7 cellular contexts compared by ENCODE assay signal in genomic region chr5:94086635-94087034, GRCh38.
DNase-seq lines count a peak whose midpoint lies in the region; TF ChIP-seq lines count a peak whose summit lies in the region.
"Not testable (repeated sequence)": the region's sequence is repeated elsewhere in the genome, so short reads cannot be mapped to it uniquely, and the experiment has no call there.

No MANE protein-coding gene starts in this region.

- not testable (repeated sequence) for H3K4me1 Mint-ChIP-seq in HFFc6 (ENCODE audit: low read depth); chondrocyte (ENCODE audit: low read depth)

- H3K4ac ChIP-seq in mesendoderm (ENCODE audit: low read depth, low read length), result not testable (repeated sequence)

- H3K56ac ChIP-seq in mesendoderm (ENCODE audit: low read length), result not testable (repeated sequence)

- H2BK15ac ChIP-seq in mesendoderm (replicated peaks; ENCODE audit: low read depth), result not testable (repeated sequence)

- not testable (repeated sequence) for H3K27ac Mint-ChIP-seq in HFFc6; chondrocyte (ENCODE audit: unreplicated experiment)

- H3K9me3 Mint-ChIP-seq in HFFc6; chondrocyte (ENCODE audit: low read depth): not testable (repeated sequence)

- not testable (repeated sequence) for H3K18ac ChIP-seq in mesendoderm (ENCODE audit: low read length)

- peak; percentile 45 for TF ChIP-seq RAD21 in SK-N-SH (IDR thresholded peaks at IDR 0.05; ENCODE audit: low read length)

- not testable (repeated sequence) for H3K36me3 Mint-ChIP-seq in HFFc6 (ENCODE audit: low read depth); chondrocyte (ENCODE audit: low read depth)

- WGBS in SK-N-SH (ENCODE audit: low lambda C conversion rate), result 94% methylated on average over 8 of the region's 8 CpGs
- WGBS in mesendoderm (ENCODE audit: extremely low coverage, insufficient coverage, low lambda C conversion rate), result no CpG with 5 or more reads among the region's 8 CpGs

- H3K79me2 ChIP-seq in DOHH2 (ENCODE audit: control insufficient read depth, low read length); mesendoderm (ENCODE audit: control insufficient read depth, insufficient read depth, low read length): not testable (repeated sequence)
- H3K79me2 ChIP-seq in SK-N-SH (ENCODE audit: insufficient read depth), result peaks cover 14% of the 10 kb centered on the region; the same call in 1 of the 2 replicates

- not testable (repeated sequence) for H3F3A ChIP-seq in DOHH2 (ENCODE audit: control insufficient read depth, insufficient read depth); SK-N-SH (replicated peaks; ENCODE audit: insufficient read depth)

- H3K27me3 Mint-ChIP-seq in HFFc6 (ENCODE audit: insufficient read depth); chondrocyte (ENCODE audit: low read depth): not testable (repeated sequence)

- not testable (repeated sequence) for H3K27me3 ChIP-seq in DOHH2 (ENCODE audit: control insufficient read depth, low read length); SK-N-SH (ENCODE audit: insufficient read depth); mesendoderm (ENCODE audit: insufficient read depth, low read length, poor library complexity)

- not testable (repeated sequence) for H3K79me1 ChIP-seq in mesendoderm (ENCODE audit: low read length)

- not testable (repeated sequence) for DNase-seq in HFFc6; SK-N-SH; chondrocyte (ENCODE audit: low spot score)
- DNase-seq in NCI-H460 (ENCODE audit: extremely low read depth, low read depth) (peak; percentile 16), fibroblast of villous mesenchyme (ENCODE audit: low read depth) (peak; percentile 12), mesendoderm (peak; percentile 48)

- H3K27ac ChIP-seq in DOHH2 (ENCODE audit: low read depth, low read length); SK-N-SH (ENCODE audit: low read depth in 2 of 2, low read length in 1 of 2); mesendoderm (ENCODE audit: low read depth, low read length): not testable (repeated sequence)

- H3K36me3 ChIP-seq in DOHH2 (ENCODE audit: control insufficient read depth, low read length); SK-N-SH (replicated peaks in 1 of 2; ENCODE audit: control insufficient read depth in 1 of 2, insufficient read depth in 2 of 2, low read length in 1 of 2); mesendoderm (ENCODE audit: control insufficient read depth, insufficient read depth, low read length): not testable (repeated sequence)

- TF ChIP-seq CTCF in DOHH2 (IDR thresholded peaks at IDR 0.05; ENCODE audit: low read depth, low read length, poor library complexity, severe bottlenecking), result peak; percentile 27
- peak; percentile 72 for TF ChIP-seq CTCF in HFFc6 (IDR thresholded peaks at IDR 0.05)
- peak; percentile 49 for TF ChIP-seq CTCF in SK-N-SH (IDR thresholded peaks at IDR 0.05)
- TF ChIP-seq CTCF in chondrocyte (IDR thresholded peaks at IDR 0.05), result peak; percentile 71
- peak; percentile 40 for TF ChIP-seq CTCF in fibroblast of villous mesenchyme (IDR thresholded peaks at IDR 0.05; ENCODE audit: insufficient read depth, low read depth, low read length)

- H2BK120ac ChIP-seq in mesendoderm (ENCODE audit: low read depth, low read length), result not testable (repeated sequence)

- not testable (repeated sequence) for H3K4me2 ChIP-seq in DOHH2 (ENCODE audit: low read length); SK-N-SH; mesendoderm (ENCODE audit: low read length)

- not testable (repeated sequence) for H4K20me1 ChIP-seq in DOHH2 (ENCODE audit: control insufficient read depth, insufficient read depth, low read depth, low read length); SK-N-SH (ENCODE audit: insufficient read depth)

- not testable (repeated sequence) for H4K5ac ChIP-seq in mesendoderm (ENCODE audit: low read length)

- H4K8ac ChIP-seq in mesendoderm (ENCODE audit: low read depth, low read length), result not testable (repeated sequence)

- H3K4me3 ChIP-seq in DOHH2 (ENCODE audit: low read length); SK-N-SH (ENCODE audit: low read depth in 2 of 2, low read length in 1 of 2); fibroblast of villous mesenchyme (ENCODE audit: low read depth, low read length); mesendoderm (ENCODE audit: low read length): not testable (repeated sequence)

- not testable (repeated sequence) for H3K9me2 ChIP-seq in DOHH2 (replicated peaks; ENCODE audit: control insufficient read depth, low read length); SK-N-SH

- CTCF ChIA-PET in SK-N-SH (lab: Yijun Ruan, JAX), result interaction anchor here (0.7 to 1.3 kb wide), 4 partner anchors 106 to 485 kb away, joined by 3 read pairs; no protein-coding TSS in a partner anchor

- not testable (repeated sequence) for TF ChIP-seq EP300 in SK-N-SH (IDR thresholded peaks at IDR 0.05; ENCODE audit: borderline replicate concordance in 1 of 2, low read depth in 1 of 2, low read length in 1 of 2)

- not testable (repeated sequence) for H3K4me1 ChIP-seq in DOHH2 (ENCODE audit: control insufficient read depth, low read length); SK-N-SH (ENCODE audit: control insufficient read depth in 1 of 2, insufficient read depth in 2 of 2, low read depth in 1 of 2, low read length in 1 of 2); mesendoderm (ENCODE audit: control insufficient read depth, low read depth, low read length)

- not testable (repeated sequence) for H3K9ac ChIP-seq in SK-N-SH; mesendoderm (ENCODE audit: low read length)

- H2BK5ac ChIP-seq in mesendoderm (ENCODE audit: low read length), result not testable (repeated sequence)

- H3K4me3 Mint-ChIP-seq in HFFc6; chondrocyte (ENCODE audit: unreplicated experiment): not testable (repeated sequence)

- not testable (repeated sequence) for H3K23ac ChIP-seq in mesendoderm (ENCODE audit: low read length)

- not testable (repeated sequence) for H2AFZ ChIP-seq in SK-N-SH (ENCODE audit: low read depth)

- H2AK5ac ChIP-seq in mesendoderm (ENCODE audit: low read length), result not testable (repeated sequence)

- not testable (repeated sequence) for H3K9me3 ChIP-seq in DOHH2 (ENCODE audit: control insufficient read depth, insufficient read depth, low read length); SK-N-SH

- POLR2A ChIA-PET in SK-N-SH (lab: Yijun Ruan, JAX), result not testable (repeated sequence)
